In genomic region chr1:22025368-22026154, GRCh38 we compare ENCODE assay signal across 8 cellular contexts. TPM values are rescaled to one million over a fixed set of nuclear protein-coding genes. Genes with fewer than 3 reads are reported as not detected.
DNase-seq lines count a peak whose midpoint lies in the region; ATAC-seq, FAIRE-seq and TF ChIP-seq lines count a peak whose summit lies in the region.

No MANE protein-coding gene starts in this region.

- H4K20me1 ChIP-seq in H1 (replicated peaks in 1 of 2; ENCODE audit: control insufficient read depth in 1 of 2, insufficient read depth in 2 of 2, low read length in 2 of 2), result peaks cover 0 to 2% of the 10 kb centered on the region in 2 experiments

- no peak for TF ChIP-seq CTCF in H1 (IDR thresholded peaks at IDR 0.05; ENCODE audit: control extremely low read depth in 1 of 3, insufficient read depth in 1 of 3, low read depth in 1 of 3, low read length in 3 of 3)

- H4K5ac ChIP-seq in H1 (ENCODE audit: insufficient read length, low read depth, low read length) (peak overlapping the region; percentile 82), mesendoderm (ENCODE audit: low read length) (no peak overlapping the region)

- peak in 1 of 2 experiments; percentile 90; a peak in 2 of 3 replicates for TF ChIP-seq POLR2A in H1 (IDR thresholded peaks at IDR 0.05; ENCODE audit: control extremely low read depth in 1 of 2, low read depth in 2 of 2, low read length in 2 of 2)

- H3K36me3 ChIP-seq in H1 (ENCODE audit: control insufficient read depth in 2 of 4, insufficient read depth in 4 of 4, low read length in 3 of 4) (peaks cover 0 to 6% (median 0%) of the 10 kb centered on the region in 4 experiments; a peak in 4 of 8 replicates), mesendoderm (ENCODE audit: control insufficient read depth, insufficient read depth, low read length) (peaks cover 2% of the 10 kb centered on the region)

- peaks cover 0 to 12% (median 8%) of the 10 kb centered on the region in 4 experiments for H3K4me1 ChIP-seq in H1 (replicated peaks in 1 of 4; ENCODE audit: control insufficient read depth in 3 of 4, insufficient read depth in 4 of 4, low read length in 3 of 4)
- H3K4me1 ChIP-seq in mesendoderm (ENCODE audit: control insufficient read depth, low read depth, low read length), result no peaks in the 10 kb centered on the region

- no peaks in the 10 kb centered on the region for H3K9me3 ChIP-seq in H1 (ENCODE audit: insufficient read depth in 2 of 2, low read depth in 1 of 2, low read length in 1 of 2)

- peak; percentile 39 for FAIRE-seq in H1 (lab: Jason Lieb, UNC)

- H3K27me3 ChIP-seq in H1 (replicated peaks in 1 of 4; ENCODE audit: control insufficient read depth in 3 of 4, extremely low read depth in 1 of 4, insufficient read depth in 3 of 4, low read length in 3 of 4) (no peaks in the 10 kb centered on the region), mesendoderm (ENCODE audit: insufficient read depth, low read length, poor library complexity) (no peaks in the 10 kb centered on the region)

- peaks cover 8% of the 10 kb centered on the region; the same call in 1 of the 2 replicates for H3K23me2 ChIP-seq in H1 (ENCODE audit: low read depth, low read length)

- H2BK5ac ChIP-seq in H1 (ENCODE audit: low read depth, low read length) (peak overlapping the region; percentile 73), mesendoderm (ENCODE audit: low read length) (peak overlapping the region; percentile 80)

- H3K4me2 ChIP-seq in H1 (ENCODE audit: insufficient read depth in 1 of 2, low read depth in 2 of 2, low read length in 2 of 2) (peak overlapping the region; percentile 76 to 88), mesendoderm (ENCODE audit: low read length) (peak overlapping the region; percentile 64)

- H3K4me3 ChIP-seq in H1 (ENCODE audit: extremely low read depth in 1 of 4, insufficient read depth in 2 of 4, low read depth in 3 of 4, low read length in 4 of 4) (peak overlapping the region; percentile 93 to 96 (median 94)), mesendoderm (ENCODE audit: low read length) (peak overlapping the region; percentile 77)

- peak overlapping the region; percentile 84 for H3K18ac ChIP-seq in H1 (ENCODE audit: extremely low read depth, low read length)
- peak overlapping the region; percentile 56 for H3K18ac ChIP-seq in mesendoderm (ENCODE audit: low read length)

- H2AFZ ChIP-seq in H1 (ENCODE audit: low read length), result peak overlapping the region; percentile 69; the same call in 1 of the 2 replicates

- no peaks in the 10 kb centered on the region for H3K79me1 ChIP-seq in H1 (ENCODE audit: low read depth, low read length)
- peaks cover 3% of the 10 kb centered on the region for H3K79me1 ChIP-seq in mesendoderm (ENCODE audit: low read length)

- no peak for TF ChIP-seq RAD21 in H1 (IDR thresholded peaks at IDR 0.05 in 1 of 2, conservative IDR thresholded peaks at IDR 0.05 in 1 of 2; ENCODE audit: low read depth in 2 of 2, low read length in 2 of 2)

- POLR2A ChIA-PET in H1 (lab: Charles Lee; ENCODE audit: partially characterized antibody), result interaction anchor here (0.6 to 4.6 kb wide), 11 partner anchors 8 to 391 kb away, joined by 3 to 26 read pairs (median 5); partner anchors contain the start of genes CDC42 and CELA3B

- H2BK20ac ChIP-seq in H1 (ENCODE audit: low read length), result no peak overlapping the region

- H2BK120ac ChIP-seq in H1 (replicated peaks; ENCODE audit: low read depth, low read length) (no peak overlapping the region), mesendoderm (ENCODE audit: low read depth, low read length) (no peak overlapping the region)

- peaks cover 0 to 10% of the 10 kb centered on the region in 2 experiments; a peak in 2 of 4 replicates for H3K79me2 ChIP-seq in H1 (ENCODE audit: control insufficient read depth in 1 of 2, insufficient read depth in 2 of 2, low read length in 2 of 2)
- H3K79me2 ChIP-seq in mesendoderm (ENCODE audit: control insufficient read depth, insufficient read depth, low read length), result no peaks in the 10 kb centered on the region

- H3K4ac ChIP-seq in H1 (replicated peaks; ENCODE audit: insufficient read length, low read depth, low read length) (peak overlapping the region; percentile 34), mesendoderm (ENCODE audit: low read depth, low read length) (peak overlapping the region; percentile 89)

- H3K27ac ChIP-seq in H1 (ENCODE audit: low read depth, low read length) (peak overlapping the region; percentile 90), mesendoderm (ENCODE audit: low read depth, low read length) (peak overlapping the region; percentile 81)

- H3K23ac ChIP-seq in H1 (ENCODE audit: insufficient read length), result no peak overlapping the region
- H3K23ac ChIP-seq in mesendoderm (ENCODE audit: low read length), result peak overlapping the region; percentile 84

- 2% methylated on average over 38 of the region's 42 CpGs; no CpG with 5 or more reads in 1 of the 2 experiments for WGBS in H1 (ENCODE audit: extremely low coverage in 1 of 2, insufficient coverage in 1 of 2, insufficient read length in 1 of 2, insufficient replicate concordance in 2 of 2, low coverage in 1 of 2, low lambda C conversion rate in 2 of 2, missing lambda C conversion rate in 1 of 2), 2 experiments
- WGBS in mesendoderm (ENCODE audit: extremely low coverage, insufficient coverage, low lambda C conversion rate), result no CpG with 5 or more reads among the region's 42 CpGs

- no peak overlapping the region for H2BK15ac ChIP-seq in H1 (ENCODE audit: low read length)
- no peak overlapping the region for H2BK15ac ChIP-seq in mesendoderm (replicated peaks; ENCODE audit: low read depth)

- H2AK5ac ChIP-seq in H1 (ENCODE audit: low read depth, low read length) (no peak overlapping the region), mesendoderm (ENCODE audit: low read length) (no peak overlapping the region)

- H3K56ac ChIP-seq in H1 (replicated peaks; ENCODE audit: insufficient read length, low read depth, low read length) (peak overlapping the region; percentile 39), mesendoderm (ENCODE audit: low read length) (peak overlapping the region; percentile 96)

- peak overlapping the region; percentile 47 for H4K91ac ChIP-seq in H1 (replicated peaks; ENCODE audit: insufficient read length, low read length)

- H2BK12ac ChIP-seq in H1 (ENCODE audit: low read depth, low read length), result no peak overlapping the region

- peak; percentile 92 for DNase-seq in COLO829 (ENCODE audit: low spot score)
- peak in 75 of 76 experiments; percentile 42 to 95 (median 80) for DNase-seq in HUDEP-2 (lab: John Stamatoyannopoulos, UW; ENCODE audit: unreplicated experiment in 76 of 76)
- peak; percentile 90 for DNase-seq in NOMO-1 treated with DMSO at 0.1 percent for 48 hours (lab: John Stamatoyannopoulos, UW; ENCODE audit: unreplicated experiment)
- peak; percentile 60 to 78 (median 76) for DNase-seq in activated CD8-positive, alpha-beta memory T cell treated with anti-CD3 and anti-CD28 coated beads for 48 hours (ENCODE audit: low read depth in 2 of 3, low spot score in 2 of 3)
- peak in 1 of 2 experiments; percentile 87 for DNase-seq in H1 (ENCODE audit: low read depth in 1 of 2, low spot score in 2 of 2)
- peak; percentile 98 for DNase-seq in mesendoderm
- DNase-seq in stimulated activated CD8-positive, alpha-beta memory T cell treated with anti-CD3 and anti-CD28 coated beads, Interleukin-12 subunit alpha, Interleukin-12 subunit beta, amount 100 ng/mL, for 24 hours (ENCODE audit: extremely low read depth), result peak; percentile 80

- peak; percentile 62 for ATAC-seq in GM21381 (IDR thresholded peaks at IDR 0.05; ENCODE audit: unreplicated experiment)

- no peak overlapping the region for H3K14ac ChIP-seq in H1 (ENCODE audit: insufficient read length)

- CTCF ChIA-PET in H1 (lab: Charles Lee; ENCODE audit: partially characterized antibody), result interaction anchor here (1.0 to 1.9 kb wide), 7 partner anchors 10 to 72 kb away, joined by 3 to 5 read pairs (median 4); no protein-coding TSS in a partner anchor

- peak overlapping the region; percentile 76 to 90 (median 82) for H3K9ac ChIP-seq in H1 (replicated peaks in 1 of 4; ENCODE audit: extremely low read depth in 1 of 4, low read depth in 3 of 4, low read length in 3 of 4)
- H3K9ac ChIP-seq in mesendoderm (ENCODE audit: low read length), result peak overlapping the region; percentile 97

- H4K8ac ChIP-seq in H1 (ENCODE audit: extremely low read depth, insufficient read depth, low read length), result peak overlapping the region; percentile 88; the same call in 1 of the 2 replicates
- peak overlapping the region; percentile 2 for H4K8ac ChIP-seq in mesendoderm (ENCODE audit: low read depth, low read length)

- TF ChIP-seq EP300 in H1 (IDR thresholded peaks at IDR 0.05; ENCODE audit: borderline replicate concordance in 1 of 2, low read depth in 2 of 2, low read length in 2 of 2), result no peak

RNA-seq across cellular contexts. Expression of gene CELA3A, which starts 24.1 kb away (rescaled TPM):
- not detected in 2 replicates for total RNA-seq in H1 (2021; fragmentation: NEBNext Ultra II Directional; extraction: Animal tissue kit (Norgen Biotek cat#: 25700))
- polyA plus RNA-seq in H1 (2011; rRNA removed), result 0.09 TPM in 1 of 2 replicates, not detected in the other
- polyA plus RNA-seq in H1 (2011; cell fraction: cytosol; rRNA removed), result not detected
- polyA plus RNA-seq in H1 (2011; cell fraction: nucleus; rRNA removed), result not detected
- polyA plus RNA-seq in H1 (2012, experiment 1 of 2), result not detected in 4 replicates
- not detected for polyA plus RNA-seq in H1 (2012, experiment 2 of 2)
- polyA plus RNA-seq in H1 (2013, experiment 1 of 2), result not detected
- not detected for polyA plus RNA-seq in H1 (2013, experiment 2 of 2)
- not detected in 2 replicates for polyA minus RNA-seq in H1 (2011; rRNA and poly(A)+ RNA removed)
- not detected for polyA minus RNA-seq in H1 (2011; cell fraction: cytosol; rRNA and poly(A)+ RNA removed)
- not detected for polyA minus RNA-seq in H1 (2011; cell fraction: nucleus; rRNA and poly(A)+ RNA removed)
- not detected for polyA plus RNA-seq in mesendoderm (2013, experiment 1 of 2)
- not detected for polyA plus RNA-seq in mesendoderm (2013, experiment 2 of 2)

RNA-seq across cellular contexts. Expression of gene CDC42, which starts 26.9 kb away (rescaled TPM):
- 179 and 182 TPM in 2 replicates for total RNA-seq in H1 (2021; fragmentation: NEBNext Ultra II Directional; extraction: Animal tissue kit (Norgen Biotek cat#: 25700))
- 57.1 and 110 TPM in 2 replicates for polyA plus RNA-seq in H1 (2011; rRNA removed)
- 110 TPM for polyA plus RNA-seq in H1 (2011; cell fraction: cytosol; rRNA removed)
- polyA plus RNA-seq in H1 (2011; cell fraction: nucleus; rRNA removed), result 25.3 TPM
- 124 to 252 TPM (median 148 TPM) in 4 replicates for polyA plus RNA-seq in H1 (2012, experiment 1 of 2)
- 100 TPM for polyA plus RNA-seq in H1 (2012, experiment 2 of 2)
- polyA plus RNA-seq in H1 (2013, experiment 1 of 2), result 150 TPM
- 157 TPM for polyA plus RNA-seq in H1 (2013, experiment 2 of 2)
- polyA minus RNA-seq in H1 (2011; rRNA and poly(A)+ RNA removed), result 126 and 213 TPM in 2 replicates
- 63.3 TPM for polyA minus RNA-seq in H1 (2011; cell fraction: cytosol; rRNA and poly(A)+ RNA removed)
- polyA minus RNA-seq in H1 (2011; cell fraction: nucleus; rRNA and poly(A)+ RNA removed), result 46.2 TPM
- polyA plus RNA-seq in mesendoderm (2013, experiment 1 of 2), result 248 TPM
- polyA plus RNA-seq in mesendoderm (2013, experiment 2 of 2), result 248 TPM

RNA-seq across cellular contexts. Expression of gene CELA3B, which starts 48.7 kb away (rescaled TPM):
- not detected in 2 replicates for total RNA-seq in H1 (2021; fragmentation: NEBNext Ultra II Directional; extraction: Animal tissue kit (Norgen Biotek cat#: 25700))
- not detected in 2 replicates for polyA plus RNA-seq in H1 (2011; rRNA removed)
- not detected for polyA plus RNA-seq in H1 (2011; cell fraction: cytosol; rRNA removed)
- polyA plus RNA-seq in H1 (2011; cell fraction: nucleus; rRNA removed), result not detected
- not detected in 4 replicates for polyA plus RNA-seq in H1 (2012, experiment 1 of 2)
- not detected for polyA plus RNA-seq in H1 (2012, experiment 2 of 2)
- not detected for polyA plus RNA-seq in H1 (2013, experiment 1 of 2)
- polyA plus RNA-seq in H1 (2013, experiment 2 of 2), result not detected
- polyA minus RNA-seq in H1 (2011; rRNA and poly(A)+ RNA removed), result not detected in 2 replicates
- polyA minus RNA-seq in H1 (2011; cell fraction: cytosol; rRNA and poly(A)+ RNA removed), result not detected
- polyA minus RNA-seq in H1 (2011; cell fraction: nucleus; rRNA and poly(A)+ RNA removed), result not detected
- not detected for polyA plus RNA-seq in mesendoderm (2013, experiment 1 of 2)
- polyA plus RNA-seq in mesendoderm (2013, experiment 2 of 2), result not detected
